In genomic region chr9:104747245-104747564, GRCh38 we compare ENCODE assay signal across 9 cellular contexts. TPM values are rescaled to one million over a fixed set of nuclear protein-coding genes. Genes with fewer than 3 reads are reported as not detected.
DNase-seq lines count a peak whose midpoint lies in the region; ATAC-seq, FAIRE-seq and TF ChIP-seq lines count a peak whose summit lies in the region.
"Had no signal": no experiment of that assay in that cellular context is flagged by ENCODE, and none has a peak within 500 bp of the region (broad histone marks: within the 10 kb centered on the region; RNA-seq: fewer than 3 reads in every experiment).

No MANE protein-coding gene starts in this region.

- H3K27ac ChIP-seq in esophagus (ENCODE audit: low read depth in 2 of 2, low read length in 1 of 2): peak overlapping the region; percentile 96 to 98

- H3K9me3 ChIP-seq in NT2/D1 (ENCODE audit: insufficient read depth, low read length) (no peaks in the 10 kb centered on the region), esophagus (ENCODE audit: control insufficient read depth in 2 of 2, insufficient read depth in 1 of 2, low read depth in 1 of 2, low read length in 1 of 2) (no peaks in the 10 kb centered on the region)

- no peak for FAIRE-seq in frontal cortex (lab: Jason Lieb, UNC)

- H3K9ac ChIP-seq in NT2/D1 (ENCODE audit: insufficient read length, low read depth): peak overlapping the region; percentile 85

- WGBS in esophagus, 2 donors: 0 to 1% methylated on average over 9 of the region's 9 CpGs

- H3K27me3 ChIP-seq in NT2/D1 (ENCODE audit: insufficient read depth, insufficient read length): no peaks in the 10 kb centered on the region
- H3K27me3 ChIP-seq in esophagus (ENCODE audit: control insufficient read depth in 1 of 2, insufficient read depth in 2 of 2, low read length in 2 of 2): no peaks in the 10 kb centered on the region

- DNase-seq in GM12864 (ENCODE audit: low read depth) (no peak), NT2/D1 (ENCODE audit: low read depth, low spot score) (no peak), osteocyte (ENCODE audit: extremely low spot score, unreplicated experiment) (no peak), posterior vena cava (ENCODE audit: low spot score) (no peak), frontal cortex (ENCODE audit: low spot score in 2 of 2) (no peak)

- H3K36me3 ChIP-seq in NT2/D1 (ENCODE audit: insufficient read depth, insufficient read length, low read length) (peaks cover 12% of the 10 kb centered on the region), esophagus (ENCODE audit: control insufficient read depth in 2 of 2, insufficient read depth in 2 of 2, low read length in 1 of 2) (no peaks in the 10 kb centered on the region)

- no peaks in the 10 kb centered on the region for H3K4me1 ChIP-seq in NT2/D1 (ENCODE audit: insufficient read depth, insufficient read length)
- no peaks in the 10 kb centered on the region for H3K4me1 ChIP-seq in esophagus (ENCODE audit: control insufficient read depth in 2 of 2, insufficient read depth in 2 of 2, low read length in 1 of 2)

- H3K27me3 Mint-ChIP-seq in osteocyte (ENCODE audit: unreplicated experiment): peaks cover 11% of the 10 kb centered on the region

- H3K4me1 Mint-ChIP-seq in osteocyte (ENCODE audit: unreplicated experiment): peaks cover 11% of the 10 kb centered on the region

- peaks cover 5% of the 10 kb centered on the region for H3K36me3 Mint-ChIP-seq in osteocyte (ENCODE audit: unreplicated experiment)

- peak overlapping the region; percentile 95 for H3K4me3 Mint-ChIP-seq in osteocyte (ENCODE audit: unreplicated experiment)

- intact Hi-C loops in posterior vena cava (cut with DNase I): no loop called here

- ATAC-seq in GM21367 (IDR thresholded peaks at IDR 0.05; ENCODE audit: unreplicated experiment): no peak
- ATAC-seq in GM18868 (IDR thresholded peaks at IDR 0.05; ENCODE audit: unreplicated experiment): no peak

- H3K27ac Mint-ChIP-seq in osteocyte (ENCODE audit: unreplicated experiment): peak overlapping the region; percentile 92

- TF ChIP-seq CTCF in GM12864 (IDR thresholded peaks at IDR 0.05; ENCODE audit: low read depth, low read length, missing control alignments) (no peak), osteocyte (IDR thresholded peaks at IDR 0.05) (no peak)

- H3K4me3 ChIP-seq in GM12864 (ENCODE audit: low read depth, low read length) (peak overlapping the region; percentile 73), NT2/D1 (ENCODE audit: insufficient read length, low read depth) (peak overlapping the region; percentile 77), esophagus (ENCODE audit: low read depth in 1 of 2, low read length in 2 of 2) (peak overlapping the region; percentile 71 to 92)

- no peaks in the 10 kb centered on the region for H3K9me3 Mint-ChIP-seq in osteocyte (ENCODE audit: unreplicated experiment)

RNA-seq across cellular contexts. Expression of gene NIPSNAP3A, which starts 0.3 kb away (rescaled TPM):
- 10 to 100 TPM; 12.6 to 28.9 TPM for polyA plus RNA-seq in esophagus
- 23.7 and 27.4 TPM in 2 replicates for total RNA-seq in osteocyte
- 10 to 100 TPM; 28.2 to 28.3 TPM for total RNA-seq in posterior vena cava
- total RNA-seq in frontal cortex: 107 TPM

RNA-seq across cellular contexts. Expression of gene NIPSNAP3B, which starts 16.7 kb away (rescaled TPM):
- polyA plus RNA-seq in esophagus: under 1 TPM; 0.77 to 0.87 TPM
- 3.1 TPM in 2 replicates for total RNA-seq in osteocyte
- 1 to 10 TPM; 4.3 to 6.2 TPM for total RNA-seq in posterior vena cava
- total RNA-seq in frontal cortex: 13.5 TPM

RNA-seq across cellular contexts. Expression of gene OR13D1, which starts 52.9 kb away (rescaled TPM):
- not detected for polyA plus RNA-seq in esophagus
- not detected in 2 replicates for total RNA-seq in osteocyte
- total RNA-seq in posterior vena cava: not detected
- total RNA-seq in frontal cortex: not detected
- total RNA-seq: RPMI7951 had no signal
